In genomic region chr7:34673066-34673465, GRCh38 we compare ENCODE assay signal across 25 cellular contexts. TPM values are rescaled to one million over a fixed set of nuclear protein-coding genes. Genes with fewer than 3 reads are reported as not detected.
DNase-seq lines count a peak whose midpoint lies in the region; ATAC-seq, FAIRE-seq and TF ChIP-seq lines count a peak whose summit lies in the region.
"Had no signal": no experiment of that assay in that cellular context is flagged by ENCODE, and none has a peak within 500 bp of the region (broad histone marks: within the 10 kb centered on the region; RNA-seq: fewer than 3 reads in every experiment).

No MANE protein-coding gene starts in this region.

- no peaks in the 10 kb centered on the region for H3K9me3 Mint-ChIP-seq in HFFc6
- H3K9me3 Mint-ChIP-seq: CD4-positive, alpha-beta memory T cell; CD8-positive, alpha-beta memory T cell had no signal

- peaks cover 17% of the 10 kb centered on the region for H3K4me1 Mint-ChIP-seq in HFFc6 (ENCODE audit: low read depth)
- H3K4me1 Mint-ChIP-seq: CD14-positive monocyte; CD4-positive, alpha-beta memory T cell; CD8-positive, alpha-beta memory T cell had no signal

- no peaks in the 10 kb centered on the region for H3K9me3 ChIP-seq in HepG2 (ENCODE audit: low read length)
- H3K9me3 ChIP-seq in right lobe of liver, result no peaks in the 10 kb centered on the region
- H3K9me3 ChIP-seq in Panc1 (ENCODE audit: control insufficient read depth, insufficient read depth, low read depth, low read length), result no peaks in the 10 kb centered on the region
- H3K9me3 ChIP-seq in breast epithelium, result no peaks in the 10 kb centered on the region
- H3K9me3 ChIP-seq: BE2C, BLaER1 had no signal

- H3K4me3 ChIP-seq in HepG2 (replicated peaks in 1 of 3; ENCODE audit: insufficient read depth in 1 of 3, low read depth in 2 of 3, low read length in 3 of 3), result no peak overlapping the region
- H3K4me3 ChIP-seq in right lobe of liver, result no peak overlapping the region
- H3K4me3 ChIP-seq in Panc1 (ENCODE audit: low read depth in 2 of 2, low read length in 2 of 2), result no peak overlapping the region
- no peak overlapping the region for H3K4me3 ChIP-seq in breast epithelium
- H3K4me3 ChIP-seq: BLaER1 had no signal

- CTCF ChIA-PET in HepG2 (lab: Yijun Ruan, JAX; ENCODE audit: low intra/inter-chr PET ratio, low total read pairs) (no interaction called here), Panc1 (lab: Charles Lee) (interaction anchor here (0.5 to 0.6 kb wide), 2 partner anchors 16 to 543 kb away, joined by 3 to 15 read pairs; no protein-coding TSS in a partner anchor)

- no peaks in the 10 kb centered on the region for H3K36me3 Mint-ChIP-seq in HFFc6 (ENCODE audit: low read depth)
- H3K36me3 Mint-ChIP-seq: CD14-positive monocyte; CD4-positive, alpha-beta memory T cell; CD4-positive, CD25-positive, alpha-beta regulatory T cell; CD8-positive, alpha-beta memory T cell had no signal

- H3K79me2 ChIP-seq in HepG2 (ENCODE audit: insufficient read depth, low read length), result no peaks in the 10 kb centered on the region

- TF ChIP-seq CTCF in HepG2 (CRISPR knock-in tag; IDR thresholded peaks at IDR 0.05) (no peak), right lobe of liver (IDR thresholded peaks at IDR 0.05) (no peak), HFFc6 (IDR thresholded peaks at IDR 0.05) (no peak), Panc1 (IDR thresholded peaks at IDR 0.05) (no peak), breast epithelium (IDR thresholded peaks at IDR 0.05) (no peak), foreskin keratinocyte (conservative IDR thresholded peaks at IDR 0.05) (no peak)

- no peak overlapping the region for H3K4me2 ChIP-seq in HepG2 (ENCODE audit: low read depth, low read length)
- H3K4me2 ChIP-seq: BLaER1 had no signal

- peak overlapping the region; percentile 44; the same call in 1 of the 2 replicates for H3K4me3 Mint-ChIP-seq in HFFc6
- H3K4me3 Mint-ChIP-seq: CD14-positive monocyte; CD4-positive, alpha-beta memory T cell; CD4-positive, CD25-positive, alpha-beta regulatory T cell; CD8-positive, alpha-beta memory T cell had no signal

- no peak overlapping the region for H3K9ac ChIP-seq in HepG2 (ENCODE audit: insufficient read depth, low read depth, low read length)
- H3K9ac ChIP-seq: BLaER1 had no signal

- no peak overlapping the region for H3K27ac Mint-ChIP-seq in HFFc6
- H3K27ac Mint-ChIP-seq: CD14-positive monocyte; CD4-positive, alpha-beta memory T cell; CD4-positive, CD25-positive, alpha-beta regulatory T cell; CD8-positive, alpha-beta memory T cell had no signal

- intact Hi-C loops in HepG2 (cut with micrococcal nuclease; ENCODE audit: unreplicated experiment), result loop anchor here (10.0 kb wide), 1 partner anchor 362 kb away; the partner anchor contains the start of gene DPY19L1
- intact Hi-C loops in right lobe of liver (cut with DNase I), result loop anchor here in 1 of 2 donors (10.0 kb wide), 1 partner anchor 82 kb away; no protein-coding TSS in a partner anchor
- intact Hi-C loops in Panc1 (cut with micrococcal nuclease; ENCODE audit: unreplicated experiment), result no loop called here
- intact Hi-C loops in breast epithelium (cut with DNase I; ENCODE audit: low total_unique reads), result no loop called here

- peaks cover 9% of the 10 kb centered on the region for H3K4me1 ChIP-seq in HepG2 (ENCODE audit: insufficient read depth, low read length)
- no peaks in the 10 kb centered on the region for H3K4me1 ChIP-seq in right lobe of liver
- H3K4me1 ChIP-seq in Panc1 (ENCODE audit: control insufficient read depth, insufficient read depth, low read length), result no peaks in the 10 kb centered on the region
- no peaks in the 10 kb centered on the region for H3K4me1 ChIP-seq in breast epithelium
- H3K4me1 ChIP-seq in foreskin keratinocyte, result peaks cover 2% of the 10 kb centered on the region
- H3K4me1 ChIP-seq: BE2C, BLaER1 had no signal

- TF ChIP-seq EP300 in HepG2 (IDR thresholded peaks at IDR 0.05; ENCODE audit: low read depth in 2 of 2, low read length in 2 of 2) (no peak), HepG2 (CRISPR knock-in tag; IDR thresholded peaks at IDR 0.05; ENCODE audit: borderline replicate concordance) (no peak)

- TF ChIP-seq POLR2A in HepG2 (IDR thresholded peaks at IDR 0.05; ENCODE audit: insufficient read depth in 1 of 2, low read depth in 2 of 2, low read length in 2 of 2) (no peak), right lobe of liver (IDR thresholded peaks at IDR 0.05) (no peak), breast epithelium (IDR thresholded peaks at IDR 0.05) (no peak)

- POLR2A ChIA-PET in HepG2 (lab: Yijun Ruan, JAX), result interaction anchor here (1.0 kb wide), 1 partner anchor 85 kb away, joined by 3 read pairs; no protein-coding TSS in a partner anchor
- POLR2A ChIA-PET in Panc1 (lab: Charles Lee), result no interaction called here

- ATAC-seq in HepG2 (no peak), right lobe of liver (no peak), Panc1 (peak; percentile 37; the same call in 1 of the 2 replicates), HG03354 (IDR thresholded peaks at IDR 0.05; ENCODE audit: poor library complexity, severe bottlenecking, unreplicated experiment) (no peak), foreskin keratinocyte (no peak)

- no peak overlapping the region for H2AFZ ChIP-seq in HepG2 (ENCODE audit: low read length)

- H4K20me1 ChIP-seq in HepG2 (ENCODE audit: insufficient read depth, low read length), result no peaks in the 10 kb centered on the region; the same call in 1 of the 2 replicates
- H4K20me1 ChIP-seq: BLaER1 had no signal

- FAIRE-seq in HepG2 (lab: Jason Lieb, UNC), result no peak
- FAIRE-seq: A204.1, D721Med, G401.6, GM12891, GM19239 had no signal

- no peak for DNase-seq in HepG2 (ENCODE audit: low spot score)
- DNase-seq in right lobe of liver, result no peak
- DNase-seq in HFFc6, result no peak
- no peak for DNase-seq in Panc1 (ENCODE audit: low read depth, low spot score)
- DNase-seq in breast epithelium (ENCODE audit: low spot score in 2 of 2), result no peak
- DNase-seq in foreskin keratinocyte, result no peak
- DNase-seq: 8988T; BE2C; C1 segment of cervical spinal cord; CD4-positive, alpha-beta memory T cell; CD4-positive, CD25-positive, alpha-beta regulatory T cell; CD8-positive, alpha-beta memory T cell; COR-L47; DMS79 treated with DMSO at 0.1 percent for 48 hours; GF-D8 had no signal

- H3K27me3 Mint-ChIP-seq in HFFc6 (ENCODE audit: insufficient read depth), result peaks cover 5% of the 10 kb centered on the region

- no peak for TF ChIP-seq RAD21 in HepG2 (CRISPR knock-in tag; IDR thresholded peaks at IDR 0.05)

- 100% methylated on average over 3 of the region's 3 CpGs for WGBS in HepG2 (ENCODE audit: low lambda C conversion rate)
- WGBS in right lobe of liver (ENCODE audit: insufficient coverage, low coverage, low lambda C conversion rate, missing lambda C conversion rate), result 51% methylated on average over 3 of the region's 3 CpGs

- no TSS peak for BruUV-seq in HepG2 (replicated peaks; lab: Mats Ljungman, UMichigan)
- BruUV-seq in Panc1 (replicated peaks; lab: Mats Ljungman, UMichigan), result no TSS peak

- no peaks in the 10 kb centered on the region for H3K27me3 ChIP-seq in HepG2 (ENCODE audit: control insufficient read depth in 1 of 2, insufficient read depth in 2 of 2, low read length in 2 of 2)
- H3K27me3 ChIP-seq in right lobe of liver, result no peaks in the 10 kb centered on the region
- no peaks in the 10 kb centered on the region for H3K27me3 ChIP-seq in Panc1 (ENCODE audit: control insufficient read depth, insufficient read depth, low read length)
- H3K27me3 ChIP-seq in breast epithelium, result no peaks in the 10 kb centered on the region
- H3K27me3 ChIP-seq in foreskin keratinocyte, result no peaks in the 10 kb centered on the region
- H3K27me3 ChIP-seq: BE2C, BLaER1 had no signal

- peaks cover 1 to 3% of the 10 kb centered on the region in 2 experiments; a peak in 2 of 5 replicates for H3K36me3 ChIP-seq in HepG2 (replicated peaks in 1 of 2; ENCODE audit: control insufficient read depth in 1 of 2, insufficient read depth in 2 of 2, low read length in 2 of 2)
- H3K36me3 ChIP-seq in right lobe of liver, result no peaks in the 10 kb centered on the region
- H3K36me3 ChIP-seq in Panc1 (ENCODE audit: control insufficient read depth, insufficient read depth, low read length), result no peaks in the 10 kb centered on the region
- no peaks in the 10 kb centered on the region for H3K36me3 ChIP-seq in breast epithelium
- H3K36me3 ChIP-seq: BE2C, BLaER1 had no signal

- in situ Hi-C loops in HepG2 (cut with HindIII; ENCODE audit: extremely low pct_ligation_motif_present, low pct_unique_long_range_greater_than_20kb), result no loop called here
- in situ Hi-C loops in Panc1 (cut with HindIII; ENCODE audit: low pct_unique_long_range_greater_than_20kb, low sequenced_read_pairs), result no loop called here

- H3K27ac ChIP-seq in HepG2 (ENCODE audit: extremely low read length, insufficient read depth, low read length) (no peak overlapping the region), right lobe of liver (no peak overlapping the region), Panc1 (ENCODE audit: low read length) (no peak overlapping the region), breast epithelium (no peak overlapping the region), foreskin keratinocyte (no peak overlapping the region)
- H3K27ac ChIP-seq: BLaER1 had no signal

RNA-seq across cellular contexts. Expression of gene NPSR1, which starts 15.0 kb away (rescaled TPM):
- total RNA-seq in HepG2 (2016; rRNA removed; fragmentation: Illumina TruSeq; extraction: Trizol), result not detected in 2 replicates
- total RNA-seq in HepG2 (2016; cell fraction: cytosol; rRNA removed; fragmentation: Illumina TruSeq; extraction: Trizol; ENCODE audit: low read depth), result not detected in 2 replicates
- total RNA-seq in HepG2 (2016; cell fraction: insoluble cytoplasmic fraction; rRNA removed; fragmentation: Illumina TruSeq; extraction: Trizol), result not detected in 2 replicates
- not detected in 2 replicates for total RNA-seq in HepG2 (2016; cell fraction: membrane; rRNA removed; fragmentation: Illumina TruSeq; extraction: Trizol)
- not detected in 2 replicates for total RNA-seq in HepG2 (2016; cell fraction: nucleus; rRNA removed; fragmentation: Illumina TruSeq; extraction: Trizol)
- not detected in 2 replicates for polyA plus RNA-seq in HepG2 (2011; rRNA removed)
- polyA plus RNA-seq in HepG2 (2011; cell fraction: cytosol; rRNA removed), result not detected in 2 replicates
- not detected in 2 replicates for polyA plus RNA-seq in HepG2 (2011; cell fraction: nucleus; rRNA removed)
- not detected in 2 replicates for polyA plus RNA-seq in HepG2 (2012)
- polyA plus RNA-seq in HepG2 (2016; cell fraction: cytosol; fragmentation: Illumina TruSeq; extraction: Trizol; ENCODE audit: low read depth), result not detected in 2 replicates
- polyA plus RNA-seq in HepG2 (2016; cell fraction: insoluble cytoplasmic fraction; fragmentation: Illumina TruSeq; extraction: Trizol; ENCODE audit: low read depth), result not detected in 2 replicates
- not detected in 2 replicates for polyA plus RNA-seq in HepG2 (2016; cell fraction: membrane; fragmentation: Illumina TruSeq; extraction: Trizol; ENCODE audit: low read depth)
- polyA plus RNA-seq in HepG2 (2016; cell fraction: nucleus; fragmentation: Illumina TruSeq; extraction: Trizol; ENCODE audit: insufficient read depth, low read depth), result not detected in 2 replicates
- not detected in 2 replicates for polyA minus RNA-seq in HepG2 (2011; rRNA and poly(A)+ RNA removed; ENCODE audit: low replicate concordance)
- polyA minus RNA-seq in HepG2 (2011; cell fraction: cytosol; rRNA and poly(A)+ RNA removed), result not detected in 2 replicates
- not detected in 2 replicates for polyA minus RNA-seq in HepG2 (2011; cell fraction: nucleus; rRNA and poly(A)+ RNA removed)
- total RNA-seq in right lobe of liver, result not detected
- not detected for total RNA-seq in HFFc6 (2021; fragmentation: NEBNext Ultra II Directional; extraction: Animal tissue kit (Norgen Biotek cat#: 25700))
- total RNA-seq in Panc1 (2021; ENCODE audit: unreplicated experiment), result not detected
- not detected for polyA plus RNA-seq in Panc1 (2012; ENCODE audit: insufficient read length)
- total RNA-seq in breast epithelium, result not detected
- not detected in 2 replicates for total RNA-seq in foreskin keratinocyte
- polyA plus RNA-seq in foreskin keratinocyte, result not detected in 2 replicates
- total RNA-seq: A673; CD4-positive, alpha-beta memory T cell; CD4-positive, CD25-positive, alpha-beta regulatory T cell; CD8-positive, alpha-beta memory T cell had no signal
- polyA plus RNA-seq: AG04450; CD14-positive monocyte; CD4-positive, alpha-beta memory T cell; CD4-positive, CD25-positive, alpha-beta regulatory T cell; CD8-positive, alpha-beta memory T cell had no signal
